ENCODE assay signal across 1 cellular context in the genomic region with DNA sequence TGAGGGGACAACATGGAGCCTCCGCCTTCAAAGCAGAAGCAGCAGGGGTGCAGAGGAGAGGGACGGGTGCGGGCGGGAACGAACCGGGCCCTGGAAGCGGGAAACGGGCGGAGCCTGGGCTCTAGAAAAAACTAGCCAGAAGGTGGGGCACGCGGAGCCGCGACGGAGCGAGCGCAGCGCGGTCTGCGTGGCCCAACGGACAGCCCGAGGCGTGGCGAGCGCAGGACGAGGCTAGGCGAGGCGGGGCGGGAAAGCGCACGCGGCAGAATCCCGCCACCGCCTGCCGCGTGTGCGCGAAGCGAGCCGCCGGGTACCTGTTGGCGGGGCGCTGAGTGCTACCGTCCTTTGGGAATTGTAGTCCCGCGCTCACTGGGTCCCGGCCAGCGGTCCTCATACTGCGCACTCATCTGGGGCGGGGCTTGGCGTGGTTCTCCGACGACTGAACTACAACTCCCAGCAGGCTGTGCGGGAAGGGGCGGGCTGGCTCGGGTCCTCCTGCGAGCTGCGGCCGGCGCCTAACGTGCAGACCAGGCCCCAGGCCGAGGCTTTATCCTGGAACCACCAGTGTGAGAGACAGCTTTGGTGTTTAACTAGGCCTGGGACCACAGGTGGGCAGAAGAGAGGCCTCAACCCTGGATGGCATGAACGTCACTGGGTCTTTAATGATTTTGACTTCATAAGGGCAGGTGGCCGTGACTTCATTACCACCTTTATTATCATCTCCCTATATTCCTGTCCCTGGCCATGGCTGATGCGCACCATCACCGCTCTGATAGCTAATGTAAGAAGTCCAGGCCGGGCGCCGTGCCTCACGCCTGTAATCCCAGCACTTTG.
TF ChIP-seq lines count a peak whose summit lies in the region.

A gene with protein sequence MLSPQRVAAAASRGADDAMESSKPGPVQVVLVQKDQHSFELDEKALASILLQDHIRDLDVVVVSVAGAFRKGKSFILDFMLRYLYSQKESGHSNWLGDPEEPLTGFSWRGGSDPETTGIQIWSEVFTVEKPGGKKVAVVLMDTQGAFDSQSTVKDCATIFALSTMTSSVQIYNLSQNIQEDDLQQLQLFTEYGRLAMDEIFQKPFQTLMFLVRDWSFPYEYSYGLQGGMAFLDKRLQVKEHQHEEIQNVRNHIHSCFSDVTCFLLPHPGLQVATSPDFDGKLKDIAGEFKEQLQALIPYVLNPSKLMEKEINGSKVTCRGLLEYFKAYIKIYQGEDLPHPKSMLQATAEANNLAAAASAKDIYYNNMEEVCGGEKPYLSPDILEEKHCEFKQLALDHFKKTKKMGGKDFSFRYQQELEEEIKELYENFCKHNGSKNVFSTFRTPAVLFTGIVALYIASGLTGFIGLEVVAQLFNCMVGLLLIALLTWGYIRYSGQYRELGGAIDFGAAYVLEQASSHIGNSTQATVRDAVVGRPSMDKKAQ (minus strand): TSS at position 55 of the 834 bp plus-strand sequence. CDS start 41 bp downstream, at position 14.

TF ChIP-seq in GM23338, 12 proteins besides CTCF, POLR2A, EP300 and RAD21:
- TF ChIP-seq NANOG (IDR thresholded peaks at IDR 0.05; ENCODE audit: borderline replicate concordance): no peak
- TF ChIP-seq, protein P1, sequence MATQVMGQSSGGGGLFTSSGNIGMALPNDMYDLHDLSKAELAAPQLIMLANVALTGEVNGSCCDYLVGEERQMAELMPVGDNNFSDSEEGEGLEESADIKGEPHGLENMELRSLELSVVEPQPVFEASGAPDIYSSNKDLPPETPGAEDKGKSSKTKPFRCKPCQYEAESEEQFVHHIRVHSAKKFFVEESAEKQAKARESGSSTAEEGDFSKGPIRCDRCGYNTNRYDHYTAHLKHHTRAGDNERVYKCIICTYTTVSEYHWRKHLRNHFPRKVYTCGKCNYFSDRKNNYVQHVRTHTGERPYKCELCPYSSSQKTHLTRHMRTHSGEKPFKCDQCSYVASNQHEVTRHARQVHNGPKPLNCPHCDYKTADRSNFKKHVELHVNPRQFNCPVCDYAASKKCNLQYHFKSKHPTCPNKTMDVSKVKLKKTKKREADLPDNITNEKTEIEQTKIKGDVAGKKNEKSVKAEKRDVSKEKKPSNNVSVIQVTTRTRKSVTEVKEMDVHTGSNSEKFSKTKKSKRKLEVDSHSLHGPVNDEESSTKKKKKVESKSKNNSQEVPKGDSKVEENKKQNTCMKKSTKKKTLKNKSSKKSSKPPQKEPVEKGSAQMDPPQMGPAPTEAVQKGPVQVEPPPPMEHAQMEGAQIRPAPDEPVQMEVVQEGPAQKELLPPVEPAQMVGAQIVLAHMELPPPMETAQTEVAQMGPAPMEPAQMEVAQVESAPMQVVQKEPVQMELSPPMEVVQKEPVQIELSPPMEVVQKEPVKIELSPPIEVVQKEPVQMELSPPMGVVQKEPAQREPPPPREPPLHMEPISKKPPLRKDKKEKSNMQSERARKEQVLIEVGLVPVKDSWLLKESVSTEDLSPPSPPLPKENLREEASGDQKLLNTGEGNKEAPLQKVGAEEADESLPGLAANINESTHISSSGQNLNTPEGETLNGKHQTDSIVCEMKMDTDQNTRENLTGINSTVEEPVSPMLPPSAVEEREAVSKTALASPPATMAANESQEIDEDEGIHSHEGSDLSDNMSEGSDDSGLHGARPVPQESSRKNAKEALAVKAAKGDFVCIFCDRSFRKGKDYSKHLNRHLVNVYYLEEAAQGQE (IDR thresholded peaks at IDR 0.05; ENCODE audit: unreplicated experiment): no peak
- peak; percentile 50 for TF ChIP-seq POLR2AphosphoS5 (IDR thresholded peaks at IDR 0.05; ENCODE audit: low read depth)
- TF ChIP-seq, protein P2, sequence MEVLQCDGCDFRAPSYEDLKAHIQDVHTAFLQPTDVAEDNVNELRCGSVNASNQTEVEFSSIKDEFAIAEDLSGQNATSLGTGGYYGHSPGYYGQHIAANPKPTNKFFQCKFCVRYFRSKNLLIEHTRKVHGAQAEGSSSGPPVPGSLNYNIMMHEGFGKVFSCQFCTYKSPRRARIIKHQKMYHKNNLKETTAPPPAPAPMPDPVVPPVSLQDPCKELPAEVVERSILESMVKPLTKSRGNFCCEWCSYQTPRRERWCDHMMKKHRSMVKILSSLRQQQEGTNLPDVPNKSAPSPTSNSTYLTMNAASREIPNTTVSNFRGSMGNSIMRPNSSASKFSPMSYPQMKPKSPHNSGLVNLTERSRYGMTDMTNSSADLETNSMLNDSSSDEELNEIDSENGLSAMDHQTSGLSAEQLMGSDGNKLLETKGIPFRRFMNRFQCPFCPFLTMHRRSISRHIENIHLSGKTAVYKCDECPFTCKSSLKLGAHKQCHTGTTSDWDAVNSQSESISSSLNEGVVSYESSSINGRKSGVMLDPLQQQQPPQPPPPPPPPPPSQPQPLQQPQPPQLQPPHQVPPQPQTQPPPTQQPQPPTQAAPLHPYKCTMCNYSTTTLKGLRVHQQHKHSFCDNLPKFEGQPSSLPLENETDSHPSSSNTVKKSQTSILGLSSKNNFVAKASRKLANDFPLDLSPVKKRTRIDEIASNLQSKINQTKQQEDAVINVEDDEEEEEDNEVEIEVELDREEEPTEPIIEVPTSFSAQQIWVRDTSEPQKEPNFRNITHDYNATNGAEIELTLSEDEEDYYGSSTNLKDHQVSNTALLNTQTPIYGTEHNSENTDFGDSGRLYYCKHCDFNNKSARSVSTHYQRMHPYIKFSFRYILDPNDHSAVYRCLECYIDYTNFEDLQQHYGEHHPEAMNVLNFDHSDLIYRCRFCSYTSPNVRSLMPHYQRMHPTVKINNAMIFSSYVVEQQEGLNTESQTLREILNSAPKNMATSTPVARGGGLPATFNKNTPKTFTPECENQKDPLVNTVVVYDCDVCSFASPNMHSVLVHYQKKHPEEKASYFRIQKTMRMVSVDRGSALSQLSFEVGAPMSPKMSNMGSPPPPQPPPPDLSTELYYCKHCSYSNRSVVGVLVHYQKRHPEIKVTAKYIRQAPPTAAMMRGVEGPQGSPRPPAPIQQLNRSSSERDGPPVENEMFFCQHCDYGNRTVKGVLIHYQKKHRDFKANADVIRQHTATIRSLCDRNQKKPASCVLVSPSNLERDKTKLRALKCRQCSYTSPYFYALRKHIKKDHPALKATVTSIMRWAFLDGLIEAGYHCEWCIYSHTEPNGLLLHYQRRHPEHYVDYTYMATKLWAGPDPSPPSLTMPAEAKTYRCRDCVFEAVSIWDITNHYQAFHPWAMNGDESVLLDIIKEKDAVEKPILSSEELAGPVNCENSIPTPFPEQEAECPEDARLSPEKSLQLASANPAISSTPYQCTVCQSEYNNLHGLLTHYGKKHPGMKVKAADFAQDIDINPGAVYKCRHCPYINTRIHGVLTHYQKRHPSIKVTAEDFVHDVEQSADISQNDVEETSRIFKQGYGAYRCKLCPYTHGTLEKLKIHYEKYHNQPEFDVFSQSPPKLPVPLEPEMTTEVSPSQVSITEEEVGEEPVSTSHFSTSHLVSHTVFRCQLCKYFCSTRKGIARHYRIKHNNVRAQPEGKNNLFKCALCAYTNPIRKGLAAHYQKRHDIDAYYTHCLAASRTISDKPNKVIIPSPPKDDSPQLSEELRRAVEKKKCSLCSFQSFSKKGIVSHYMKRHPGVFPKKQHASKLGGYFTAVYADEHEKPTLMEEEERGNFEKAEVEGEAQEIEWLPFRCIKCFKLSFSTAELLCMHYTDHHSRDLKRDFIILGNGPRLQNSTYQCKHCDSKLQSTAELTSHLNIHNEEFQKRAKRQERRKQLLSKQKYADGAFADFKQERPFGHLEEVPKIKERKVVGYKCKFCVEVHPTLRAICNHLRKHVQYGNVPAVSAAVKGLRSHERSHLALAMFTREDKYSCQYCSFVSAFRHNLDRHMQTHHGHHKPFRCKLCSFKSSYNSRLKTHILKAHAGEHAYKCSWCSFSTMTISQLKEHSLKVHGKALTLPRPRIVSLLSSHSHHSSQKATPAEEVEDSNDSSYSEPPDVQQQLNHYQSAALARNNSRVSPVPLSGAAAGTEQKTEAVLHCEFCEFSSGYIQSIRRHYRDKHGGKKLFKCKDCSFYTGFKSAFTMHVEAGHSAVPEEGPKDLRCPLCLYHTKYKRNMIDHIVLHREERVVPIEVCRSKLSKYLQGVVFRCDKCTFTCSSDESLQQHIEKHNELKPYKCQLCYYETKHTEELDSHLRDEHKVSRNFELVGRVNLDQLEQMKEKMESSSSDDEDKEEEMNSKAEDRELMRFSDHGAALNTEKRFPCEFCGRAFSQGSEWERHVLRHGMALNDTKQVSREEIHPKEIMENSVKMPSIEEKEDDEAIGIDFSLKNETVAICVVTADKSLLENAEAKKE (CRISPR knock-in tag; IDR thresholded peaks at IDR 0.05): no peak
- no peak for TF ChIP-seq EZH2 (IDR thresholded peaks at IDR 0.05; ENCODE audit: low read depth, unreplicated experiment)
- TF ChIP-seq CREB1 (CRISPR knock-in tag; IDR thresholded peaks at IDR 0.05; ENCODE audit: low read depth): peak; percentile 67
- TF ChIP-seq EZH2phosphoT487 (IDR thresholded peaks at IDR 0.05; ENCODE audit: unreplicated experiment): no peak
- TF ChIP-seq ZNF114 (CRISPR knock-in tag; IDR thresholded peaks at IDR 0.05): 0 out of 2 replicates have a peak, but pooled peaks have one; percentile 59
- no peak for TF ChIP-seq JUNB (IDR thresholded peaks at IDR 0.05; ENCODE audit: unreplicated experiment)
- no peak for TF ChIP-seq ZNF331 (CRISPR knock-in tag; IDR thresholded peaks at IDR 0.05; ENCODE audit: low read depth)
- TF ChIP-seq, protein P3, sequence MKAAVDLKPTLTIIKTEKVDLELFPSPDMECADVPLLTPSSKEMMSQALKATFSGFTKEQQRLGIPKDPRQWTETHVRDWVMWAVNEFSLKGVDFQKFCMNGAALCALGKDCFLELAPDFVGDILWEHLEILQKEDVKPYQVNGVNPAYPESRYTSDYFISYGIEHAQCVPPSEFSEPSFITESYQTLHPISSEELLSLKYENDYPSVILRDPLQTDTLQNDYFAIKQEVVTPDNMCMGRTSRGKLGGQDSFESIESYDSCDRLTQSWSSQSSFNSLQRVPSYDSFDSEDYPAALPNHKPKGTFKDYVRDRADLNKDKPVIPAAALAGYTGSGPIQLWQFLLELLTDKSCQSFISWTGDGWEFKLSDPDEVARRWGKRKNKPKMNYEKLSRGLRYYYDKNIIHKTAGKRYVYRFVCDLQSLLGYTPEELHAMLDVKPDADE (IDR thresholded peaks at IDR 0.05): peak; percentile 85
- TF ChIP-seq STAT1 (IDR thresholded peaks at IDR 0.05; ENCODE audit: unreplicated experiment): no peak
